Comparison of ENCODE assay signal across 11 cellular contexts in genomic region chr15:88630798-88631463, GRCh38. TPM values are rescaled to one million over a fixed set of nuclear protein-coding genes. Genes with fewer than 3 reads are reported as not detected.
DNase-seq lines count a peak whose midpoint lies in the region; ATAC-seq and TF ChIP-seq lines count a peak whose summit lies in the region.
"Had no signal": no experiment of that assay in that cellular context is flagged by ENCODE, and none has a peak within 500 bp of the region (broad histone marks: within the 10 kb centered on the region; RNA-seq: fewer than 3 reads in every experiment).

No MANE protein-coding gene starts in this region.

- no peak for TF ChIP-seq CTCF in 22Rv1 (IDR thresholded peaks at IDR 0.05)

- H3K36me3 Mint-ChIP-seq in activated naive CD8-positive, alpha-beta T cell treated with anti-CD3 and anti-CD28 coated beads, Interleukin-2, amount 50 U/mL, for 24 hours (ENCODE audit: low read depth) = peaks cover 78% of the 10 kb centered on the region
- peaks cover 0 to 40% (median 38%) of the 10 kb centered on the region in 3 donors for H3K36me3 Mint-ChIP-seq in naive thymus-derived CD8-positive, alpha-beta T cell

- no peaks in the 10 kb centered on the region for H3K9me3 ChIP-seq in GM23248 (ENCODE audit: low read depth)

- no peaks in the 10 kb centered on the region for H3K9me3 Mint-ChIP-seq in activated naive CD8-positive, alpha-beta T cell treated with anti-CD3 and anti-CD28 coated beads, Interleukin-2, amount 50 U/mL, for 24 hours
- no peaks in the 10 kb centered on the region for H3K9me3 Mint-ChIP-seq in naive thymus-derived CD8-positive, alpha-beta T cell

- POLR2A ChIA-PET in naive thymus-derived CD8-positive, alpha-beta T cell (lab: Charles Lee) = interaction anchor here (1.0 to 1.8 kb wide), 3 partner anchors 9 to 19 kb away, joined by 3 to 6 read pairs (median 3); partner anchors contain the start of gene AEN

- H3K4me3 ChIP-seq in GM23248 = no peak overlapping the region
- H3K4me3 ChIP-seq: coronary artery, lung had no signal

- WGBS in GM23248 (ENCODE audit: low coverage in 1 of 2, low lambda C conversion rate in 2 of 2, missing lambda C conversion rate in 2 of 2), 2 experiments = 78 to 81% methylated on average over 7 of the region's 7 CpGs

- H3K79me2 ChIP-seq in GM23248 (ENCODE audit: insufficient read depth) = peaks cover 74% of the 10 kb centered on the region

- no peak overlapping the region for H3K9ac ChIP-seq in GM23248

- no peak overlapping the region for H2AFZ ChIP-seq in GM23248

- H3F3A ChIP-seq in GM23248 (ENCODE audit: insufficient read depth) = peaks cover 24% of the 10 kb centered on the region

- peaks cover 89% of the 10 kb centered on the region for H3K4me1 Mint-ChIP-seq in activated naive CD8-positive, alpha-beta T cell treated with anti-CD3 and anti-CD28 coated beads, Interleukin-2, amount 50 U/mL, for 24 hours
- peaks cover 27 to 92% (median 84%) of the 10 kb centered on the region in 4 donors for H3K4me1 Mint-ChIP-seq in naive thymus-derived CD8-positive, alpha-beta T cell

- no peak overlapping the region for H3K4me3 Mint-ChIP-seq in activated naive CD8-positive, alpha-beta T cell treated with anti-CD3 and anti-CD28 coated beads, Interleukin-2, amount 50 U/mL, for 24 hours
- H3K4me3 Mint-ChIP-seq in naive thymus-derived CD8-positive, alpha-beta T cell = peak overlapping the region in 9 of 10 donors; percentile 31 to 88 (median 70)

- H3K27me3 ChIP-seq in GM23248 (replicated peaks; ENCODE audit: insufficient read depth) = no peaks in the 10 kb centered on the region

- no peaks in the 10 kb centered on the region for H3K9me2 ChIP-seq in GM23248 (ENCODE audit: insufficient read depth)

- H4K20me1 ChIP-seq in GM23248 (ENCODE audit: insufficient read depth) = peaks cover 13% of the 10 kb centered on the region; the same call in 1 of the 2 replicates

- no peak for ATAC-seq in activated naive CD8-positive, alpha-beta T cell treated with anti-CD3 and anti-CD28 coated beads, Interleukin-2, amount 50 U/mL, for 24 hours
- no peak for ATAC-seq in naive thymus-derived CD8-positive, alpha-beta T cell
- ATAC-seq in HG02852 (IDR thresholded peaks at IDR 0.05; ENCODE audit: unreplicated experiment) (no peak), GM18907 (IDR thresholded peaks at IDR 0.05; ENCODE audit: unreplicated experiment) (no peak), GM21723 (IDR thresholded peaks at IDR 0.05; ENCODE audit: unreplicated experiment) (no peak)

- H3K4me2 ChIP-seq in GM23248 (ENCODE audit: unreplicated experiment) = no peak overlapping the region

- no peaks in the 10 kb centered on the region; the same call in 1 of the 2 replicates for H3K4me1 ChIP-seq in GM23248 (ENCODE audit: insufficient read depth)

- no peaks in the 10 kb centered on the region for H3K27me3 Mint-ChIP-seq in activated naive CD8-positive, alpha-beta T cell treated with anti-CD3 and anti-CD28 coated beads, Interleukin-2, amount 50 U/mL, for 24 hours
- H3K27me3 Mint-ChIP-seq in naive thymus-derived CD8-positive, alpha-beta T cell = no peaks in the 10 kb centered on the region

- DNase-seq in GM23248 (no peak), EL (no peak)
- DNase-seq in activated naive CD8-positive, alpha-beta T cell treated with anti-CD3 and anti-CD28 coated beads, Interleukin-2, amount 50 U/mL, for 24 hours = no peak
- DNase-seq in naive thymus-derived CD8-positive, alpha-beta T cell = no peak
- DNase-seq: NCI-H1048 had no signal

- in situ Hi-C loops in GM23248 (cut with MboI) = no loop called here

- H3K36me3 ChIP-seq in GM23248 (ENCODE audit: low read depth) = peaks cover 52% of the 10 kb centered on the region

- H3K27ac ChIP-seq in 22Rv1 (peak overlapping the region; percentile 13; the same call in 1 of the 2 replicates), GM23248 (peak overlapping the region; percentile 7; the same call in 1 of the 2 replicates)

- H3K27ac Mint-ChIP-seq in activated naive CD8-positive, alpha-beta T cell treated with anti-CD3 and anti-CD28 coated beads, Interleukin-2, amount 50 U/mL, for 24 hours = peak overlapping the region; percentile 44
- H3K27ac Mint-ChIP-seq in naive thymus-derived CD8-positive, alpha-beta T cell = peak overlapping the region; percentile 90 to 100 (median 97)

RNA-seq across cellular contexts. Expression of gene ISG20, which starts 7.9 kb away (rescaled TPM):
- not detected in 2 replicates for total RNA-seq in GM23248 (2014; rRNA removed; shearing (Covaris generic))
- polyA plus RNA-seq in GM23248 (2016; fragmentation: Nextera tagmentation; extraction: Ambion mirVana) = 0.93 and 1.4 TPM in 2 replicates
- 100 to 1,000 TPM; 142 to 143 TPM for total RNA-seq in naive thymus-derived CD8-positive, alpha-beta T cell
- polyA plus RNA-seq in naive thymus-derived CD8-positive, alpha-beta T cell = 100 to 1,000 TPM; 422 to 562 (median 537) TPM

RNA-seq across cellular contexts. Expression of gene AEN, which starts 9.8 kb away (rescaled TPM):
- total RNA-seq in GM23248 (2014; rRNA removed; shearing (Covaris generic)) = 35.9 and 49.1 TPM in 2 replicates
- 22.3 and 23.9 TPM in 2 replicates for polyA plus RNA-seq in GM23248 (2016; fragmentation: Nextera tagmentation; extraction: Ambion mirVana)
- 10 to 100 TPM; 49.6 to 51.6 TPM for total RNA-seq in naive thymus-derived CD8-positive, alpha-beta T cell
- polyA plus RNA-seq in naive thymus-derived CD8-positive, alpha-beta T cell = 10 to 100 TPM; 18.0 to 32.9 (median 25.7) TPM

Comparison
In these comparisons a context has a peak if more than half of its experiments do, and no peak if none do; other contexts are left out.
1. RNA of gene ISG20, which starts 7.9 kb away (total RNA-seq): 142 to 143 TPM in naive thymus-derived CD8-positive, alpha-beta T cell; not detected in GM23248; every median in the first group is over 100 times any median in the second.